ENCODE assay signal across 28 cellular contexts in the genomic region with DNA sequence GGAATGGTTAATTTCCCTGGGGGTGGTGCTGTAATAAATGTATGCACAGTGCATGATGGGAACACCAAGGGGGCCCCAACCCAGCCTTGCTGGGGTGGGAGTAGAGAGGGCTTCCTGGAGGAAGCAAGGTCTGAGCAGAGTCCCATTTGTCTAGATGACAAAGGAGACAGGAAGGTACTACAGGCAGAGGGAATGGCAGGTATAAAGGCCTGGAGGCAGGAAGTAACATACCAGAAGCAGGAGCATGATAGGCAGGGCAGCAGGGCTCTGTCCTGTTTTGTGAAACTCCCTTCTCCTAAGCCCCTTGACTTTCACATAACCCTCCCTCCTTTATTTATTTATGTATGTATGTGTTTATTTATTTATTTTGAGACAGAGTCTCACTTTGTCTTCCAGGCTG. TPM values are rescaled to one million over a fixed set of nuclear protein-coding genes. Genes with fewer than 3 reads are reported as not detected.
"Had no signal": no experiment of that assay in that cellular context is flagged by ENCODE, and none has a peak within 500 bp of the region (broad histone marks: within the 10 kb centered on the region; RNA-seq: fewer than 3 reads in every experiment).

No MANE protein-coding gene starts in this region.

- H3K27me3 ChIP-seq: right lobe of liver, tibial nerve, vagina had no signal

- ATAC-seq: heart right ventricle; left ventricle myocardium superior; lower lobe of right lung; natural killer cell; right lobe of liver; stimulated activated naive B cell treated with anti-CD40 and anti-IgM and Interleukin-4, amounts not matched to agents 10 μg/mL and 1 μg/mL and 100 μg/mL, for 72 hours had no signal

- H3K4me3 ChIP-seq: coronary artery, esophagus squamous epithelium, heart right ventricle, lower lobe of right lung, right lobe of liver, thoracic aorta, tibial nerve, vagina had no signal

- H3K27ac Mint-ChIP-seq: natural killer cell; progenitor cell of endocrine pancreas; stimulated activated naive B cell treated with anti-CD40 and anti-IgM and Interleukin-4, amounts not matched to agents 10 μg/mL and 1 μg/mL and 100 μg/mL, for 72 hours; stimulated activated naive CD8-positive, alpha-beta T cell treated with anti-CD3 and anti-CD28 coated beads, Interleukin-15, Interleukin-2, amounts not matched to agents 100 ng/mL and 50 ng/mL, for 24 hours had no signal

- H2AFZ ChIP-seq: parathyroid adenoma had no signal

- H3K4me3 Mint-ChIP-seq: natural killer cell; neural crest cell; stimulated activated naive B cell treated with anti-CD40 and anti-IgM and Interleukin-4, amounts not matched to agents 10 μg/mL and 1 μg/mL and 100 μg/mL, for 72 hours; stimulated activated naive CD8-positive, alpha-beta T cell treated with anti-CD3 and anti-CD28 coated beads, Interleukin-15, Interleukin-2, amounts not matched to agents 100 ng/mL and 50 ng/mL, for 24 hours had no signal

- H3K79me2 ChIP-seq: parathyroid adenoma had no signal

- DNase-seq: dermis blood vessel endothelial cell; effector memory CD4-positive, alpha-beta T cell; erythroblast; esophagus squamous epithelium; foreskin melanocyte; glutamatergic neuron; heart right ventricle; hippocampal formation; kidney glomerular epithelial cell; left ventricle myocardium superior; lower lobe of right lung; natural killer cell; right lobe of liver; small intestine; stimulated activated CD4-positive, alpha-beta T cell treated with anti-CD3 and anti-CD28 coated beads, Interleukin-15, amount 100 ng/mL, for 24 hours; stimulated activated CD4-positive, alpha-beta T cell treated with anti-CD3 and anti-CD28 coated beads, Interleukin-2, amount 100 ng/mL, for 48 hours; stimulated activated naive B cell treated with anti-CD40 and anti-IgM and Interleukin-4, amounts not matched to agents 10 μg/mL and 1 μg/mL and 100 μg/mL, for 72 hours had no signal

- H3K27ac ChIP-seq: coronary artery, esophagus squamous epithelium, heart right ventricle, lower lobe of right lung, neutrophil, parathyroid adenoma, right lobe of liver, thoracic aorta, tibial nerve, vagina had no signal

- H3K9me3 Mint-ChIP-seq: natural killer cell; neural crest cell; stimulated activated naive B cell treated with anti-CD40 and anti-IgM and Interleukin-4, amounts not matched to agents 10 μg/mL and 1 μg/mL and 100 μg/mL, for 72 hours; stimulated activated naive CD8-positive, alpha-beta T cell treated with anti-CD3 and anti-CD28 coated beads, Interleukin-15, Interleukin-2, amounts not matched to agents 100 ng/mL and 50 ng/mL, for 24 hours had no signal

RNA-seq across cellular contexts. Expression of a gene that starts 11.7 kb away (rescaled TPM):
- total RNA-seq: dermis blood vessel endothelial cell, esophagus squamous epithelium, left ventricle myocardium superior, mononuclear cell, osteoblast, right lobe of liver, vagina had no signal
- polyA plus RNA-seq: heart right ventricle had no signal

RNA-seq across cellular contexts. Expression of a gene that starts 41.2 kb away (rescaled TPM):
- total RNA-seq: mononuclear cell had no signal
